In the genomic region with DNA sequence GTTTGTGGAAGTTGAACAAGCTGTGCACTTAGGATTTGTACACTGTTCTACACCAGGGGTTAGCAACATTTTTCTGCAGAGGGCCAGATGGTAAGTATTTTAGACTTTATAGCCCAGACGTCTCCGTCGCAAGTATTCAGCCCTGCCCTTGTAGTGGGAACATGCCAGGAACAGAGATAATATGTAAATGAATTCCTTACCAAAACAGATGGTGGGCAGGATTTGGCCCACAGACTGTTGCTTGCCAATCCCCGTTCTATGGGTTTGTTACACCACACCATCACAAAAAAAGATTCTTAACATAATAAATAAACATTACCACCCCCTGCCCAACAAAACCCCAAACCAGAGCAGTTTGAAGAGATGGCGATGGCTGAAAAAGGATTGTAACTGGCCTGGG, we compare ENCODE assay signal across 13 cellular contexts.
DNase-seq lines count a peak whose midpoint lies in the region; ATAC-seq and TF ChIP-seq lines count a peak whose summit lies in the region.
"Had no signal": no experiment of that assay in that cellular context is flagged by ENCODE, and none has a peak within 500 bp of the region (broad histone marks: within the 10 kb centered on the region; RNA-seq: fewer than 3 reads in every experiment).

No MANE protein-coding gene starts in this region.

- intact Hi-C loops in cardiac septum (cut with DNase I), result loop anchor here (1.0 kb wide), 1 partner anchor 9 kb away; no protein-coding TSS in a partner anchor
- intact Hi-C loops in Right ventricle myocardium inferior (cut with DNase I), result no loop called here
- intact Hi-C loops in mucosa of descending colon (cut with DNase I, micrococcal nuclease), result no loop called here

- H3K4me1 ChIP-seq in mucosa of descending colon (ENCODE audit: low read depth), result no peaks in the 10 kb centered on the region
- H3K4me1 ChIP-seq: foreskin keratinocyte had no signal

- no peaks in the 10 kb centered on the region for H3K36me3 ChIP-seq in mucosa of descending colon (ENCODE audit: low read depth)

- H3K27ac ChIP-seq in cingulate gyrus (ENCODE audit: low read depth, low read length), result peak overlapping the region; percentile 29
- H3K27ac ChIP-seq: foreskin keratinocyte, RWPE1 had no signal

- H3K9me3 ChIP-seq in mucosa of descending colon, result no peaks in the 10 kb centered on the region

- H3K4me3 ChIP-seq in mucosa of descending colon, result no peak overlapping the region

- DNase-seq in cardiac septum (ENCODE audit: low spot score), result peak; percentile 41
- no peak for DNase-seq in Right ventricle myocardium inferior (ENCODE audit: missing footprints)
- DNase-seq in mucosa of descending colon, result no peak
- no peak for DNase-seq in H4 (ENCODE audit: low spot score)
- no peak for DNase-seq in stimulated activated naive CD4-positive, alpha-beta T cell treated with Interleukin-2 at 50 U/mL for 16 hours (lab: John Stamatoyannopoulos, UW)
- DNase-seq in NCI-H446 (lab: John Stamatoyannopoulos, UW), result no peak
- DNase-seq: foreskin keratinocyte, NCI-H510A had no signal

- no peak for ATAC-seq in Right ventricle myocardium inferior
- ATAC-seq in mucosa of descending colon, result peak; percentile 20
- ATAC-seq in SK-N-SH treated with all-trans-retinoic acid at 6 μM for 48 hours, result no peak
- ATAC-seq: foreskin keratinocyte; HepG2; naive thymus-derived CD4-positive, alpha-beta T cell had no signal

- TF ChIP-seq CTCF in mucosa of descending colon (IDR thresholded peaks at IDR 0.05), result no peak

TF ChIP-seq in SK-N-SH treated with all-trans-retinoic acid at 6 μM for 48 hours, 23 proteins besides CTCF, POLR2A, EP300 and RAD21:
- TF ChIP-seq OSR1 (CRISPR knock-in tag; IDR thresholded peaks at IDR 0.05) (no peak), ZFP3 (CRISPR knock-in tag; IDR thresholded peaks at IDR 0.05) (no peak), ARNTL (CRISPR knock-in tag; IDR thresholded peaks at IDR 0.05; ENCODE audit: borderline replicate concordance, low read depth) (no peak), ZFP30 (CRISPR knock-in tag; IDR thresholded peaks at IDR 0.05) (no peak), ISL1 (CRISPR knock-in tag; IDR thresholded peaks at IDR 0.05) (no peak), BACH2 (CRISPR knock-in tag; IDR thresholded peaks at IDR 0.05; ENCODE audit: borderline replicate concordance) (no peak), GLIS3 (CRISPR knock-in tag; IDR thresholded peaks at IDR 0.05) (no peak), ZNF565 (CRISPR knock-in tag; conservative IDR thresholded peaks at IDR 0.05; ENCODE audit: low read depth) (no peak), TOX (CRISPR knock-in tag; IDR thresholded peaks at IDR 0.05; ENCODE audit: borderline replicate concordance) (no peak), PPARA (CRISPR knock-in tag; IDR thresholded peaks at IDR 0.05; ENCODE audit: borderline replicate concordance) (no peak), ZNF8 (CRISPR knock-in tag; IDR thresholded peaks at IDR 0.05) (no peak), ZC3H10 (CRISPR knock-in tag; IDR thresholded peaks at IDR 0.05) (no peak), SNAI2 (CRISPR knock-in tag; IDR thresholded peaks at IDR 0.05) (no peak), RARB (CRISPR knock-in tag; IDR thresholded peaks at IDR 0.05) (no peak), ZNF70 (CRISPR knock-in tag; IDR thresholded peaks at IDR 0.05) (no peak)
- TF ChIP-seq, protein P1, sequence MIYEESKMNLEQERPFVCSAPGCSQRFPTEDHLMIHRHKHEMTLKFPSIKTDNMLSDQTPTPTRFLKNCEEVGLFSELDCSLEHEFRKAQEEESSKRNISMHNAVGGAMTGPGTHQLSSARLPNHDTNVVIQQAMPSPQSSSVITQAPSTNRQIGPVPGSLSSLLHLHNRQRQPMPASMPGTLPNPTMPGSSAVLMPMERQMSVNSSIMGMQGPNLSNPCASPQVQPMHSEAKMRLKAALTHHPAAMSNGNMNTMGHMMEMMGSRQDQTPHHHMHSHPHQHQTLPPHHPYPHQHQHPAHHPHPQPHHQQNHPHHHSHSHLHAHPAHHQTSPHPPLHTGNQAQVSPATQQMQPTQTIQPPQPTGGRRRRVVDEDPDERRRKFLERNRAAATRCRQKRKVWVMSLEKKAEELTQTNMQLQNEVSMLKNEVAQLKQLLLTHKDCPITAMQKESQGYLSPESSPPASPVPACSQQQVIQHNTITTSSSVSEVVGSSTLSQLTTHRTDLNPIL (CRISPR knock-in tag; IDR thresholded peaks at IDR 0.05; ENCODE audit: low read depth), result no peak
- TF ChIP-seq, protein P2, sequence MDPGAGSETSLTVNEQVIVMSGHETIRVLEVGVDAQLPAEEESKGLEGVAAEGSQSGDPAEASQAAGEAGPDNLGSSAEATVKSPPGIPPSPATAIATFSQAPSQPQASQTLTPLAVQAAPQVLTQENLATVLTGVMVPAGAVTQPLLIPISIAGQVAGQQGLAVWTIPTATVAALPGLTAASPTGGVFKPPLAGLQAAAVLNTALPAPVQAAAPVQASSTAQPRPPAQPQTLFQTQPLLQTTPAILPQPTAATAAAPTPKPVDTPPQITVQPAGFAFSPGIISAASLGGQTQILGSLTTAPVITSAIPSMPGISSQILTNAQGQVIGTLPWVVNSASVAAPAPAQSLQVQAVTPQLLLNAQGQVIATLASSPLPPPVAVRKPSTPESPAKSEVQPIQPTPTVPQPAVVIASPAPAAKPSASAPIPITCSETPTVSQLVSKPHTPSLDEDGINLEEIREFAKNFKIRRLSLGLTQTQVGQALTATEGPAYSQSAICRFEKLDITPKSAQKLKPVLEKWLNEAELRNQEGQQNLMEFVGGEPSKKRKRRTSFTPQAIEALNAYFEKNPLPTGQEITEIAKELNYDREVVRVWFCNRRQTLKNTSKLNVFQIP (CRISPR knock-in tag; IDR thresholded peaks at IDR 0.05; ENCODE audit: borderline replicate concordance, low read depth), result no peak
- TF ChIP-seq, protein P3, sequence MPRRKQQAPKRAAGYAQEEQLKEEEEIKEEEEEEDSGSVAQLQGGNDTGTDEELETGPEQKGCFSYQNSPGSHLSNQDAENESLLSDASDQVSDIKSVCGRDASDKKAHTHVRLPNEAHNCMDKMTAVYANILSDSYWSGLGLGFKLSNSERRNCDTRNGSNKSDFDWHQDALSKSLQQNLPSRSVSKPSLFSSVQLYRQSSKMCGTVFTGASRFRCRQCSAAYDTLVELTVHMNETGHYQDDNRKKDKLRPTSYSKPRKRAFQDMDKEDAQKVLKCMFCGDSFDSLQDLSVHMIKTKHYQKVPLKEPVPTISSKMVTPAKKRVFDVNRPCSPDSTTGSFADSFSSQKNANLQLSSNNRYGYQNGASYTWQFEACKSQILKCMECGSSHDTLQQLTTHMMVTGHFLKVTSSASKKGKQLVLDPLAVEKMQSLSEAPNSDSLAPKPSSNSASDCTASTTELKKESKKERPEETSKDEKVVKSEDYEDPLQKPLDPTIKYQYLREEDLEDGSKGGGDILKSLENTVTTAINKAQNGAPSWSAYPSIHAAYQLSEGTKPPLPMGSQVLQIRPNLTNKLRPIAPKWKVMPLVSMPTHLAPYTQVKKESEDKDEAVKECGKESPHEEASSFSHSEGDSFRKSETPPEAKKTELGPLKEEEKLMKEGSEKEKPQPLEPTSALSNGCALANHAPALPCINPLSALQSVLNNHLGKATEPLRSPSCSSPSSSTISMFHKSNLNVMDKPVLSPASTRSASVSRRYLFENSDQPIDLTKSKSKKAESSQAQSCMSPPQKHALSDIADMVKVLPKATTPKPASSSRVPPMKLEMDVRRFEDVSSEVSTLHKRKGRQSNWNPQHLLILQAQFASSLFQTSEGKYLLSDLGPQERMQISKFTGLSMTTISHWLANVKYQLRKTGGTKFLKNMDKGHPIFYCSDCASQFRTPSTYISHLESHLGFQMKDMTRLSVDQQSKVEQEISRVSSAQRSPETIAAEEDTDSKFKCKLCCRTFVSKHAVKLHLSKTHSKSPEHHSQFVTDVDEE (CRISPR knock-in tag; IDR thresholded peaks at IDR 0.05), result no peak
- TF ChIP-seq, protein P4, sequence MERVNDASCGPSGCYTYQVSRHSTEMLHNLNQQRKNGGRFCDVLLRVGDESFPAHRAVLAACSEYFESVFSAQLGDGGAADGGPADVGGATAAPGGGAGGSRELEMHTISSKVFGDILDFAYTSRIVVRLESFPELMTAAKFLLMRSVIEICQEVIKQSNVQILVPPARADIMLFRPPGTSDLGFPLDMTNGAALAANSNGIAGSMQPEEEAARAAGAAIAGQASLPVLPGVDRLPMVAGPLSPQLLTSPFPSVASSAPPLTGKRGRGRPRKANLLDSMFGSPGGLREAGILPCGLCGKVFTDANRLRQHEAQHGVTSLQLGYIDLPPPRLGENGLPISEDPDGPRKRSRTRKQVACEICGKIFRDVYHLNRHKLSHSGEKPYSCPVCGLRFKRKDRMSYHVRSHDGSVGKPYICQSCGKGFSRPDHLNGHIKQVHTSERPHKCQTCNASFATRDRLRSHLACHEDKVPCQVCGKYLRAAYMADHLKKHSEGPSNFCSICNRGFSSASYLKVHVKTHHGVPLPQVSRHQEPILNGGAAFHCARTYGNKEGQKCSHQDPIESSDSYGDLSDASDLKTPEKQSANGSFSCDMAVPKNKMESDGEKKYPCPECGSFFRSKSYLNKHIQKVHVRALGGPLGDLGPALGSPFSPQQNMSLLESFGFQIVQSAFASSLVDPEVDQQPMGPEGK (CRISPR knock-in tag; IDR thresholded peaks at IDR 0.05; ENCODE audit: borderline replicate concordance), result no peak
- TF ChIP-seq, protein P5, sequence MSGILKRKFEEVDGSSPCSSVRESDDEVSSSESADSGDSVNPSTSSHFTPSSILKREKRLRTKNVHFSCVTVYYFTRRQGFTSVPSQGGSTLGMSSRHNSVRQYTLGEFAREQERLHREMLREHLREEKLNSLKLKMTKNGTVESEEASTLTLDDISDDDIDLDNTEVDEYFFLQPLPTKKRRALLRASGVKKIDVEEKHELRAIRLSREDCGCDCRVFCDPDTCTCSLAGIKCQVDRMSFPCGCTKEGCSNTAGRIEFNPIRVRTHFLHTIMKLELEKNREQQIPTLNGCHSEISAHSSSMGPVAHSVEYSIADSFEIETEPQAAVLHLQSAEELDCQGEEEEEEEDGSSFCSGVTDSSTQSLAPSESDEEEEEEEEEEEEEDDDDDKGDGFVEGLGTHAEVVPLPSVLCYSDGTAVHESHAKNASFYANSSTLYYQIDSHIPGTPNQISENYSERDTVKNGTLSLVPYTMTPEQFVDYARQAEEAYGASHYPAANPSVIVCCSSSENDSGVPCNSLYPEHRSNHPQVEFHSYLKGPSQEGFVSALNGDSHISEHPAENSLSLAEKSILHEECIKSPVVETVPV (CRISPR knock-in tag; IDR thresholded peaks at IDR 0.05), result no peak
